ENCODE assay signal across 8 cellular contexts in the genomic region with DNA sequence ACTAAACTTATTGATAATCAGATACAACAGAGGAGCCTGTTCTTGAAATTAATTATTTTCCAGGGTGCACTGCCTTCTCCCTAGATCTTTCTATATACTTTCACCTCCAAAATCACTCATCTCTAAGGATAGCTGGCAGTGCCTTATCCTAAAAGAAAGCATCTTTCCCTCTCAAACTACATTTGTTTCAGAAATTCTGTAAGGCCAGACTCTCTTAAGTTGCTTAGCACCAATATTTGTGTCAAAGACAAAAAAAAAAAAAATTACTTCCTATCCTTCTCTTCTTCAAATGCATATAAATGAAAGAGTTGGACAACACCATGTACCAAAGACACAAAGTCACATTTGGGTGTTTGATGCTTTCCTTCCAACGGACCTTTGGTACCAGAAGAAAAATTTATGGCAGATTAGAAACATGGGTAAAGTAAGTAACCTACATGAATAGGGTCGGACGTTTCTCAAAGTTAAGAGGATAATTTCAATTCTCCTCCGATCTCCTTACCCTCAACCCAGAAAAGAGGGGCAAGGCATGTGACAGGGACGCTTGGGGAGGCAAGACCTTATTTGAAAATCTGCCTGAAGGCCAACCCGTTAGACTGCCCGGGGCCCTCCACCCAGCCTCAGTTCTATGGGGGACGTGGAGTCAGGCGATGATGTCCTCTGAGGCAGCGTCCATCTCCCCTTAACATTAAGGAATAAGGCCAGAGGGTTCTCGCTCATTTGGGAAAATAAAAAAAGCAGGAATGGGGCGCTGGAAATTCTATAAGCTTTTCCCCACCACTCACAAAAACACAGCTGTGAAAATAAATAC.
DNase-seq lines count a peak whose midpoint lies in the region; ATAC-seq and TF ChIP-seq lines count a peak whose summit lies in the region.

No MANE protein-coding gene starts in this region.

- H3K9me3 Mint-ChIP-seq in activated naive CD4-positive, alpha-beta T cell treated with anti-CD3 and anti-CD28 coated beads, Interleukin-2, amount 50 U/mL, for 24 hours: no peaks in the 10 kb centered on the region
- no peaks in the 10 kb centered on the region for H3K9me3 Mint-ChIP-seq in activated naive CD8-positive, alpha-beta T cell treated with anti-CD3 and anti-CD28 coated beads, Interleukin-2, amount 50 U/mL, for 24 hours

- 3 to 4% methylated on average over 12 of the region's 12 CpGs for WGBS in tibial nerve, 2 donors

- H3K36me3 Mint-ChIP-seq in activated naive CD4-positive, alpha-beta T cell treated with anti-CD3 and anti-CD28 coated beads, Interleukin-2, amount 50 U/mL, for 24 hours: peaks cover 20% of the 10 kb centered on the region
- H3K36me3 Mint-ChIP-seq in activated naive CD8-positive, alpha-beta T cell treated with anti-CD3 and anti-CD28 coated beads, Interleukin-2, amount 50 U/mL, for 24 hours (ENCODE audit: low read depth): peaks cover 53% of the 10 kb centered on the region

- no peak for DNase-seq in activated naive CD4-positive, alpha-beta T cell treated with anti-CD3 and anti-CD28 coated beads, Interleukin-2, amount 50 U/mL, for 16 hours
- no peak for DNase-seq in activated naive CD8-positive, alpha-beta T cell treated with anti-CD3 and anti-CD28 coated beads, Interleukin-2, amount 50 U/mL, for 24 hours
- DNase-seq in kidney epithelial cell (ENCODE audit: low read depth) (no peak), tibial nerve (ENCODE audit: low spot score in 2 of 2) (no peak), NCI-H2107 (lab: John Stamatoyannopoulos, UW) (no peak), SK-N-DZ (ENCODE audit: low spot score) (no peak)

- no peak for ATAC-seq in activated naive CD8-positive, alpha-beta T cell treated with anti-CD3 and anti-CD28 coated beads, Interleukin-2, amount 50 U/mL, for 24 hours
- no peak for ATAC-seq in GM21367 (IDR thresholded peaks at IDR 0.05; ENCODE audit: unreplicated experiment)

- peak overlapping the region; percentile 85 to 99 (median 96) for H3K27ac ChIP-seq in tibial nerve

- no peaks in the 10 kb centered on the region for H3K9me3 ChIP-seq in tibial nerve

- no peaks in the 10 kb centered on the region for H3K36me3 ChIP-seq in kidney epithelial cell (ENCODE audit: control insufficient read depth, insufficient read depth, low read length)
- no peaks in the 10 kb centered on the region for H3K36me3 ChIP-seq in tibial nerve

- H3K27ac Mint-ChIP-seq in activated naive CD4-positive, alpha-beta T cell treated with anti-CD3 and anti-CD28 coated beads, Interleukin-2, amount 50 U/mL, for 24 hours: peak overlapping the region; percentile 97
- peak overlapping the region; percentile 100 for H3K27ac Mint-ChIP-seq in activated naive CD8-positive, alpha-beta T cell treated with anti-CD3 and anti-CD28 coated beads, Interleukin-2, amount 50 U/mL, for 24 hours

- H3K4me3 Mint-ChIP-seq in activated naive CD4-positive, alpha-beta T cell treated with anti-CD3 and anti-CD28 coated beads, Interleukin-2, amount 50 U/mL, for 24 hours: peak overlapping the region; percentile 97
- H3K4me3 Mint-ChIP-seq in activated naive CD8-positive, alpha-beta T cell treated with anti-CD3 and anti-CD28 coated beads, Interleukin-2, amount 50 U/mL, for 24 hours: peak overlapping the region; percentile 95

- H3K4me3 ChIP-seq in kidney epithelial cell (ENCODE audit: low read depth, low read length) (peak overlapping the region; percentile 88), tibial nerve (peak overlapping the region; percentile 72 to 96 (median 86))

- H3K27me3 Mint-ChIP-seq in activated naive CD4-positive, alpha-beta T cell treated with anti-CD3 and anti-CD28 coated beads, Interleukin-2, amount 50 U/mL, for 24 hours: no peaks in the 10 kb centered on the region
- H3K27me3 Mint-ChIP-seq in activated naive CD8-positive, alpha-beta T cell treated with anti-CD3 and anti-CD28 coated beads, Interleukin-2, amount 50 U/mL, for 24 hours: no peaks in the 10 kb centered on the region

- TF ChIP-seq EP300 in tibial nerve (IDR thresholded peaks at IDR 0.05): no peak

- H3K4me1 Mint-ChIP-seq in activated naive CD4-positive, alpha-beta T cell treated with anti-CD3 and anti-CD28 coated beads, Interleukin-2, amount 50 U/mL, for 24 hours: peaks cover 57% of the 10 kb centered on the region
- H3K4me1 Mint-ChIP-seq in activated naive CD8-positive, alpha-beta T cell treated with anti-CD3 and anti-CD28 coated beads, Interleukin-2, amount 50 U/mL, for 24 hours: peaks cover 58% of the 10 kb centered on the region

- TF ChIP-seq CTCF in kidney epithelial cell (IDR thresholded peaks at IDR 0.05; ENCODE audit: insufficient read depth, low read length, poor library complexity, severe bottlenecking) (no peak), tibial nerve (IDR thresholded peaks at IDR 0.05) (no peak)

- no peak for TF ChIP-seq POLR2A in tibial nerve (IDR thresholded peaks at IDR 0.05)

- peaks cover 0 to 83% (median 49%) of the 10 kb centered on the region in 4 donors for H3K4me1 ChIP-seq in tibial nerve

- H3K27me3 ChIP-seq in kidney epithelial cell (ENCODE audit: control insufficient read depth, insufficient read depth, low read length) (no peaks in the 10 kb centered on the region), tibial nerve (no peaks in the 10 kb centered on the region)
